ENCODE assay signal across 1 cellular context in the genomic region with DNA sequence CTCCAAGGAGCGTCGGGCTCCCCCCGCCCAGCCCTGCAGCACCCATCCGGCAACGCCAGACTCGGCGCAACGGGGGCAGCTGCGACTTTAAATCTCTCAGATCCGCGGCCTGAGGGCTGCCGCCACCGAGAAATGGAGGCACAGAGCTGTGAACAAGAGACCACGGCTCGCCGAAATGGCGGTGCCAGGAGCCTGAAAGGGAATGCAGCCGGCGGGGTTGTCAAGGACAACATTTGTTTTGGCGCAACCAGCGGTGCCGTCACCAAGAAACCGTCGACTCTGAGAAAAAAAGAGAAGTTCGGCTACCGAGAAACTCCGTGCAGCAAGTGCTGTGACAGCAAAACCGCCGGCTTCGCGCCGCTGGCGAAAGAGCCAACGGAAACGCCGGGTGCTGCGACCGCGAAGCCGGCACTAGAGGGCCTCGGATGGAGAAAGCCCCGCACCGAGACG.
TF ChIP-seq lines count a peak whose summit lies in the region.

No MANE protein-coding gene starts in this region.

TF ChIP-seq in neural cell, 6 proteins besides CTCF, POLR2A, EP300 and RAD21 (continued from another document):
- TF ChIP-seq REST (IDR thresholded peaks at IDR 0.05; ENCODE audit: borderline replicate concordance) = no peak
- TF ChIP-seq TAF1 (IDR thresholded peaks at IDR 0.05; ENCODE audit: low read depth) = no peak
